10 cellular contexts compared by ENCODE assay signal in the genomic region with DNA sequence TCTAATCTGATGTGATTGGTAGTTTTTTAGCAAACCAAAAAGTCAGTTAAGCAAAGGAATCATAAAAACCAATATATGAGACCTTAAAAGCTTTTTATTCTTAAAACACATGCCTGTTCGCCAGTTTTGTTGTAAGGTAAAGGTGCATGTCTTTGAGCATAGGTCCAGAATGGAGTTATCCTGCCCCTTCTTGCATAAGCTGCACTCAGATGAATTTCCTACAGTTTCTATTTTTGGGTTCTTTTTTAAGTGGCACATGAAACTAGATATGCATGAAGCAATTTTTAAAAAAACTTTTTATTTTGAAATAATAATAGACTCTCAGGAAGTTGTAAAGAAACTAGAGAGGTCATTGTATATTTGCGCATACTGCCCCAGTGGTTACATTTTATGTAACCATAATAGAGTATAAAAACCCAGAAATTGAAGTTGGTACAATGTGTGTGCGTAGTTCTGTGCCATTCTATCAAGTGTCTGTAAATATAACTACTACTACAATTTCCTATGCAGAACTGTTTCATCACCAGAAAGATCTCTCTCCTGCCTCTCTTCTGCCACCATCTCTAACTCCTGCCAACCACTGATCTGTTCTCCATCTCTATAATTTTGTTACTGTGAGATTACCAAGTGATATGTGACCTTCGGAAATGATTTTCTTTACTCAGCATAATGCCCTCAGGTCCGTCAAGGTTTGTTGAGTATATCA. TPM values are rescaled to one million over a fixed set of nuclear protein-coding genes. Genes with fewer than 3 reads are reported as not detected.
"Had no signal": no experiment of that assay in that cellular context is flagged by ENCODE, and none has a peak within 500 bp of the region (broad histone marks: within the 10 kb centered on the region; RNA-seq: fewer than 3 reads in every experiment).

No MANE protein-coding gene starts in this region.

RNA-seq across cellular contexts. Expression of a gene that starts 39.7 kb away (rescaled TPM):
- total RNA-seq: OCI-LY7, PC-3, PC-9, Peyer's patch, Right ventricle myocardium inferior, Right ventricle myocardium superior, RPMI7951, SJCRH30, SJSA1, SK-MEL-5 had no signal
